Comparison of ENCODE assay signal across 10 cellular contexts in the genomic region with DNA sequence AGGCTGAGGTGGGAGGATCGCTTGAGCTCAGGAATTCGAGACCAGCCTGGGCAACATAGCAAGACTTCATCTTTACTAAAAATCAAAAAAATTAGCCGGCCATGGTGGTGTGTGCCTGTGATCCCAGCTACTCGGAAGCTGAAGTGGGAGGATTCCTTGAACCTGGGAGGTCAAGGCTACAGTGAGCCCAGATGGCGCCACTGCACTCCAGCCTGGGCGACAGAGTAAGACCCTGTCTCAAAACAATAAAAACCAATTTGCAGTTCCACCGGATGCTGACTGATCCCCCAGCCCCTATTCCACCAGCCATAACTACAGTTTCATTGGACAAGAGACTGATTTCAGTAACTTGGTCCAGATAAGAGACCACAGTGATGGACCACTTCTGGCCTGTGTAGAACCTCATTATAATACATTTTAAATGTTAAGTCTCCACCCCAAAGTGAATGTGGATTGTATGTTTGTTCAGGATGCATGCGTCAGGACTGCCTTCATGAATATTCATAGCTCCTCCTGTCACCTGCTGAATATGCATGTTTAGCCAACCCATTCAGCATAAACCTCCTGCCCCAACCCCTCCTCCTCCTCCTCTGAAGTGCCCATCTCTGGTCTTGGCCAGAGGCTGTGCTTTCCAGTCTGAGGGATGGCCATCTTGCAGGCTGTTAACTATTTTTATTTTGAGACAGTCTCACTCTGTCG. TPM values are rescaled to one million over a fixed set of nuclear protein-coding genes. Genes with fewer than 3 reads are reported as not detected.
DNase-seq lines count a peak whose midpoint lies in the region; ATAC-seq lines count a peak whose summit lies in the region.
"Had no signal": no experiment of that assay in that cellular context is flagged by ENCODE, and none has a peak within 500 bp of the region (broad histone marks: within the 10 kb centered on the region; RNA-seq: fewer than 3 reads in every experiment).

No MANE protein-coding gene starts in this region.

- peak overlapping the region; percentile 98 for H3K27ac Mint-ChIP-seq in activated CD4-positive, alpha-beta T cell treated with anti-CD3 and anti-CD28 coated beads, Interleukin-2, amount 10 ng/mL, durations not matched to agents 24 days and 14 days
- peak overlapping the region; percentile 94 for H3K27ac Mint-ChIP-seq in stimulated activated effector memory CD8-positive, alpha-beta T cell treated with anti-CD3 and anti-CD28 coated beads, Interleukin-12 subunit alpha, Interleukin-12 subunit beta, amount 100 ng/mL, for 72 hours

- no peaks in the 10 kb centered on the region for H3K9me3 Mint-ChIP-seq in activated CD4-positive, alpha-beta T cell treated with anti-CD3 and anti-CD28 coated beads, Interleukin-2, amount 10 ng/mL, durations not matched to agents 24 days and 14 days
- no peaks in the 10 kb centered on the region for H3K9me3 Mint-ChIP-seq in stimulated activated effector memory CD8-positive, alpha-beta T cell treated with anti-CD3 and anti-CD28 coated beads, Interleukin-12 subunit alpha, Interleukin-12 subunit beta, amount 100 ng/mL, for 72 hours

- H3K27me3 Mint-ChIP-seq in activated CD4-positive, alpha-beta T cell treated with anti-CD3 and anti-CD28 coated beads, Interleukin-2, amount 10 ng/mL, durations not matched to agents 24 days and 14 days, result no peaks in the 10 kb centered on the region

- H3K36me3 Mint-ChIP-seq in activated CD4-positive, alpha-beta T cell treated with anti-CD3 and anti-CD28 coated beads, Interleukin-2, amount 10 ng/mL, durations not matched to agents 24 days and 14 days (ENCODE audit: low read depth), result peaks cover 32% of the 10 kb centered on the region
- H3K36me3 Mint-ChIP-seq in stimulated activated effector memory CD8-positive, alpha-beta T cell treated with anti-CD3 and anti-CD28 coated beads, Interleukin-12 subunit alpha, Interleukin-12 subunit beta, amount 100 ng/mL, for 72 hours, result peaks cover 79% of the 10 kb centered on the region

- intact Hi-C loops in activated CD4-positive, alpha-beta T cell treated with anti-CD3 and anti-CD28 coated beads, Interleukin-2, amount 10 ng/mL, durations not matched to agents 24 days and 14 days (cut with micrococcal nuclease), result loop anchor here (10.0 kb wide), 1 partner anchor 530 kb away; a partner anchor contains a TSS

- DNase-seq in activated CD4-positive, alpha-beta T cell treated with anti-CD3 and anti-CD28 coated beads, Interleukin-2, amount 10 ng/mL, durations not matched to agents 24 days and 14 days, result no peak
- no peak for DNase-seq in activated CD4-positive, alpha-beta T cell treated with anti-CD3 and anti-CD28 coated beads, Interleukin-2, amount 50 U/mL, for 1 hour
- peak; percentile 74 to 79 for DNase-seq in NCI-H526 (lab: John Stamatoyannopoulos, UW)
- DNase-seq in astrocyte of the hippocampus (ENCODE audit: low read depth, low spot score), result peak; percentile 77
- DNase-seq in stimulated activated effector memory CD8-positive, alpha-beta T cell treated with anti-CD3 and anti-CD28 coated beads, Interleukin-12 subunit alpha, Interleukin-12 subunit beta, amount 100 ng/mL, for 72 hours (ENCODE audit: low spot score in 2 of 2), result no peak
- DNase-seq in amygdala (lab: John Stamatoyannopoulos, UW), result no peak
- no peak for DNase-seq in stimulated activated CD4-positive, alpha-beta T cell treated with anti-CD3 and anti-CD28 coated beads, Interleukin-15, amount 100 ng/mL, for 24 hours
- DNase-seq: C1 segment of cervical spinal cord, WERI-Rb-1 had no signal

- peak overlapping the region; percentile 95 for H3K4me3 Mint-ChIP-seq in activated CD4-positive, alpha-beta T cell treated with anti-CD3 and anti-CD28 coated beads, Interleukin-2, amount 10 ng/mL, durations not matched to agents 24 days and 14 days
- H3K4me3 Mint-ChIP-seq in stimulated activated effector memory CD8-positive, alpha-beta T cell treated with anti-CD3 and anti-CD28 coated beads, Interleukin-12 subunit alpha, Interleukin-12 subunit beta, amount 100 ng/mL, for 72 hours, result peak overlapping the region; percentile 98

- H3K4me1 Mint-ChIP-seq in activated CD4-positive, alpha-beta T cell treated with anti-CD3 and anti-CD28 coated beads, Interleukin-2, amount 10 ng/mL, durations not matched to agents 24 days and 14 days, result peaks cover 41% of the 10 kb centered on the region
- H3K4me1 Mint-ChIP-seq in stimulated activated effector memory CD8-positive, alpha-beta T cell treated with anti-CD3 and anti-CD28 coated beads, Interleukin-12 subunit alpha, Interleukin-12 subunit beta, amount 100 ng/mL, for 72 hours, result peaks cover 53% of the 10 kb centered on the region

- ATAC-seq in stimulated activated effector memory CD8-positive, alpha-beta T cell treated with anti-CD3 and anti-CD28 coated beads, Interleukin-12 subunit alpha, Interleukin-12 subunit beta, amount 100 ng/mL, for 72 hours, result no peak
- ATAC-seq in HG03342 (IDR thresholded peaks at IDR 0.05; ENCODE audit: unreplicated experiment), result no peak

RNA-seq across cellular contexts. Expression of a gene that starts 2.3 kb away (rescaled TPM):
- 150 and 156 TPM in 2 replicates for total RNA-seq in activated CD4-positive, alpha-beta T cell treated with anti-CD3 and anti-CD28 coated beads, Interleukin-2, amount 10 ng/mL, durations not matched to agents 24 days and 14 days

RNA-seq across cellular contexts. Expression of a gene that starts 6.7 kb away (rescaled TPM):
- total RNA-seq in activated CD4-positive, alpha-beta T cell treated with anti-CD3 and anti-CD28 coated beads, Interleukin-2, amount 10 ng/mL, durations not matched to agents 24 days and 14 days, result 26.6 and 27.8 TPM in 2 replicates

RNA-seq across cellular contexts. Expression of a gene that starts 6.9 kb away (rescaled TPM):
- total RNA-seq in activated CD4-positive, alpha-beta T cell treated with anti-CD3 and anti-CD28 coated beads, Interleukin-2, amount 10 ng/mL, durations not matched to agents 24 days and 14 days, result 134 and 142 TPM in 2 replicates

RNA-seq across cellular contexts. Expression of a gene that starts 30.3 kb away (rescaled TPM):
- 3.5 and 4.0 TPM in 2 replicates for total RNA-seq in activated CD4-positive, alpha-beta T cell treated with anti-CD3 and anti-CD28 coated beads, Interleukin-2, amount 10 ng/mL, durations not matched to agents 24 days and 14 days

Comparison
In these comparisons a context has a peak if more than half of its experiments do, and no peak if none do; other contexts are left out.
1. DNase-seq: peak in NCI-H526 (2 of 2) and astrocyte of the hippocampus (single experiment); none in activated CD4-positive, alpha-beta T cell treated with anti-CD3 and anti-CD28 coated beads, Interleukin-2, amount 10 ng/mL, durations not matched to agents 24 days and 14 days (single experiment), activated CD4-positive, alpha-beta T cell treated with anti-CD3 and anti-CD28 coated beads, Interleukin-2, amount 50 U/mL, for 1 hour (single experiment), stimulated activated effector memory CD8-positive, alpha-beta T cell treated with anti-CD3 and anti-CD28 coated beads, Interleukin-12 subunit alpha, Interleukin-12 subunit beta, amount 100 ng/mL, for 72 hours (0 of 2), amygdala (0 of 56) and stimulated activated CD4-positive, alpha-beta T cell treated with anti-CD3 and anti-CD28 coated beads, Interleukin-15, amount 100 ng/mL, for 24 hours (single experiment).